In the genomic region with DNA sequence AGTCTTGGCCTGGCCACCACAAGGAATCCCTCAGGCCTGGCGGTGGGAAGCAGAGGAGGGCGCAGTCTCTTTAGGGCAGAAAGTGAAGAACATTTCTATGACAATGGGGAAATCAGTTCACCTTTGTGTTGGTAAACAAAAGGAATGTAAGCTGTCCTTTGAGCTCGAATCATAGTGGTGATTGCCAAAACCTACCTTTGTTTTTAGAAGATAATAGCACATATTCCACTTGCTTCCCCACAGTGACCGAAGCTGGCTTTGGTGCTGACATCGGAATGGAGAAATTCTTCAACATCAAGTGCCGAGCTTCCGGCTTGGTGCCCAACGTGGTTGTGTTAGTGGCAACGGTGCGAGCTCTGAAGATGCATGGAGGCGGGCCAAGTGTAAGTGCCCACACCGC, we compare ENCODE assay signal across 25 cellular contexts.
"Had no signal": no experiment of that assay in that cellular context is flagged by ENCODE, and none has a peak within 500 bp of the region (broad histone marks: within the 10 kb centered on the region; RNA-seq: fewer than 3 reads in every experiment).

No MANE protein-coding gene starts in this region.

- H3K27ac ChIP-seq: brain microvascular endothelial cell, colonic mucosa, foreskin keratinocyte, neutrophil, pancreas, sigmoid colon, testis, upper lobe of left lung had no signal

- FAIRE-seq: islet of Langerhans, pancreas had no signal

- DNase-seq: activated B cell treated with CpG ODN at 0.5 μM for 24 hours; activated CD4-positive, alpha-beta T cell treated with anti-CD3 and anti-CD28 coated beads for 4 hours; activated CD8-positive, alpha-beta memory T cell treated with anti-CD3 and anti-CD28 coated beads, Interleukin-2, amount 50 U/mL, for 4 hours; activated CD8-positive, alpha-beta T cell treated with anti-CD3 and anti-CD28 coated beads, Interleukin-2, amount 10 ng/mL, durations not matched to agents 7 days and 5 days; activated effector memory CD4-positive, alpha-beta T cell treated with Interleukin-2 at 50 U/mL for 16 hours; activated naive CD4-positive, alpha-beta T cell treated with anti-CD3 and anti-CD28 coated beads, Interleukin-2, amount 10 ng/mL, durations not matched to agents 7 days and 5 days; activated T-cell treated with anti-CD3 and anti-CD28 coated beads, Interleukin-2, amount 50 U/mL, for 48 hours; aorta; brain microvascular endothelial cell; central memory CD4-positive, alpha-beta T cell; colonic mucosa; foreskin keratinocyte; hippocampal formation; left cardiac atrium; naive thymus-derived CD8-positive, alpha-beta T cell; pancreas; sigmoid colon; stimulated activated CD4-positive, alpha-beta T cell treated with anti-CD3 and anti-CD28 coated beads, Interleukin-4, amount 100 ng/mL, for 24 hours; SW 1271; T-helper 2 cell; testis; upper lobe of left lung had no signal

- H3K27me3 Mint-ChIP-seq: activated B cell treated with CpG ODN at 0.5 μM for 24 hours; activated naive CD4-positive, alpha-beta T cell treated with anti-CD3 and anti-CD28 coated beads, Interleukin-2, amount 10 ng/mL, durations not matched to agents 7 days and 5 days; naive thymus-derived CD8-positive, alpha-beta T cell had no signal

- H3K27me3 ChIP-seq: brain microvascular endothelial cell, colonic mucosa, foreskin keratinocyte, neutrophil, pancreas, sigmoid colon, testis, upper lobe of left lung had no signal

- H3K4me3 Mint-ChIP-seq: activated B cell treated with CpG ODN at 0.5 μM for 24 hours; activated CD8-positive, alpha-beta T cell treated with anti-CD3 and anti-CD28 coated beads, Interleukin-2, amount 10 ng/mL, durations not matched to agents 7 days and 5 days; activated naive CD4-positive, alpha-beta T cell treated with anti-CD3 and anti-CD28 coated beads, Interleukin-2, amount 10 ng/mL, durations not matched to agents 7 days and 5 days; naive thymus-derived CD8-positive, alpha-beta T cell; stimulated activated effector memory CD8-positive, alpha-beta T cell treated with anti-CD3 and anti-CD28 coated beads, Interleukin-12 subunit alpha, Interleukin-12 subunit beta, amount 100 ng/mL, for 72 hours had no signal

- H3K9me3 ChIP-seq: colonic mucosa, neutrophil, pancreas, sigmoid colon, testis, upper lobe of left lung had no signal

- H3K36me3 ChIP-seq: colonic mucosa, neutrophil, pancreas, sigmoid colon, upper lobe of left lung had no signal

- H3K27ac Mint-ChIP-seq: activated B cell treated with CpG ODN at 0.5 μM for 24 hours; activated CD8-positive, alpha-beta T cell treated with anti-CD3 and anti-CD28 coated beads, Interleukin-2, amount 10 ng/mL, durations not matched to agents 7 days and 5 days; activated naive CD4-positive, alpha-beta T cell treated with anti-CD3 and anti-CD28 coated beads, Interleukin-2, amount 10 ng/mL, durations not matched to agents 7 days and 5 days; naive thymus-derived CD8-positive, alpha-beta T cell; stimulated activated effector memory CD8-positive, alpha-beta T cell treated with anti-CD3 and anti-CD28 coated beads, Interleukin-12 subunit alpha, Interleukin-12 subunit beta, amount 100 ng/mL, for 72 hours had no signal

- ATAC-seq: activated CD8-positive, alpha-beta T cell treated with anti-CD3 and anti-CD28 coated beads, Interleukin-2, amount 10 ng/mL, durations not matched to agents 7 days and 5 days; foreskin keratinocyte; left cardiac atrium; naive thymus-derived CD8-positive, alpha-beta T cell; pancreas; stimulated activated effector memory CD8-positive, alpha-beta T cell treated with anti-CD3 and anti-CD28 coated beads, Interleukin-12 subunit alpha, Interleukin-12 subunit beta, amount 100 ng/mL, for 72 hours had no signal

- H3K9me3 Mint-ChIP-seq: activated B cell treated with CpG ODN at 0.5 μM for 24 hours; activated naive CD4-positive, alpha-beta T cell treated with anti-CD3 and anti-CD28 coated beads, Interleukin-2, amount 10 ng/mL, durations not matched to agents 7 days and 5 days; naive thymus-derived CD8-positive, alpha-beta T cell; stimulated activated effector memory CD8-positive, alpha-beta T cell treated with anti-CD3 and anti-CD28 coated beads, Interleukin-12 subunit alpha, Interleukin-12 subunit beta, amount 100 ng/mL, for 72 hours had no signal

- H3K4me3 ChIP-seq: colonic mucosa, pancreas, sigmoid colon, testis, upper lobe of left lung had no signal
